ENCODE assay signal across 1 cellular context in the genomic region with DNA sequence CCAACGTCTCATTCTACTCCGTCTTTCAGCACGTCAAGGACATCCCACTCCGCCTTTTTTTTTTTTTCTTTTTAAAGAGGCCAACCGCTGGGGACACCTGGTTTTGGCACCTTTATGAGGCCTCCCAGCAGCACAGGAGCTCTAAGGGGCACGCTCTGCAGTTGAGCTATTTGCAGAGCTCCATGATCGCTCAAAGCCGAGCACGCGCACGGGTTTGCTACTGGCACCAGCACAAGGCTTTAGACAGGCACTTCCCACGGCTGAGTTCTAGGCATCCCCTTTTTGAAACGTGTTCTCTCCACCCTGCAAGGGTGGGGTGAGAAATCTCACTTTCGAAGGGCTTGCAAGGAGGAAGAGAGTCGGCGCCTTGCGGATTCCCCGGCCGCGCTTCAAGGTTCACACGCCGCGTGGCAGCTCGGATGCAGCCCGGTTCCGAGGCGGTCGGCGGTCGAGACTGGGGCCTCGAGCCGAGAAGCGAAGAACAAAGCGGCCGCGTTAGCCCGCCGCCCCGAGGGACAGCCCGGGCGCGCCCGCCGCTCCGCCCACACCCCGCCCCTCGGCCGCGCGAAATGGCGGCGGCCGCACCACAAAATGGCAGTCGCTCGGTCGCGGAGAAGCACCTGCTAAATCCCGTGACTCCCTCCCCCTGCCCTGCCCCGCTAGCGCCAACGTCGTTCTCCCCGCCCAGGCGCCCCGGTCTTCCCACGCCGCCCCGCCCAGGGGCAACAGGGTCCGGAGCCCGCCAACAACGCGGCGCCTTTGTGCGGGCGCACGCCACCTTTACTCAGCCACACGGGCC.
TF ChIP-seq lines count a peak whose summit lies in the region.

No MANE protein-coding gene starts in this region.

TF ChIP-seq in K562, 482 proteins besides CTCF, POLR2A, EP300 and RAD21 (continued from another document and continues in another):
- TF ChIP-seq, protein P1, sequence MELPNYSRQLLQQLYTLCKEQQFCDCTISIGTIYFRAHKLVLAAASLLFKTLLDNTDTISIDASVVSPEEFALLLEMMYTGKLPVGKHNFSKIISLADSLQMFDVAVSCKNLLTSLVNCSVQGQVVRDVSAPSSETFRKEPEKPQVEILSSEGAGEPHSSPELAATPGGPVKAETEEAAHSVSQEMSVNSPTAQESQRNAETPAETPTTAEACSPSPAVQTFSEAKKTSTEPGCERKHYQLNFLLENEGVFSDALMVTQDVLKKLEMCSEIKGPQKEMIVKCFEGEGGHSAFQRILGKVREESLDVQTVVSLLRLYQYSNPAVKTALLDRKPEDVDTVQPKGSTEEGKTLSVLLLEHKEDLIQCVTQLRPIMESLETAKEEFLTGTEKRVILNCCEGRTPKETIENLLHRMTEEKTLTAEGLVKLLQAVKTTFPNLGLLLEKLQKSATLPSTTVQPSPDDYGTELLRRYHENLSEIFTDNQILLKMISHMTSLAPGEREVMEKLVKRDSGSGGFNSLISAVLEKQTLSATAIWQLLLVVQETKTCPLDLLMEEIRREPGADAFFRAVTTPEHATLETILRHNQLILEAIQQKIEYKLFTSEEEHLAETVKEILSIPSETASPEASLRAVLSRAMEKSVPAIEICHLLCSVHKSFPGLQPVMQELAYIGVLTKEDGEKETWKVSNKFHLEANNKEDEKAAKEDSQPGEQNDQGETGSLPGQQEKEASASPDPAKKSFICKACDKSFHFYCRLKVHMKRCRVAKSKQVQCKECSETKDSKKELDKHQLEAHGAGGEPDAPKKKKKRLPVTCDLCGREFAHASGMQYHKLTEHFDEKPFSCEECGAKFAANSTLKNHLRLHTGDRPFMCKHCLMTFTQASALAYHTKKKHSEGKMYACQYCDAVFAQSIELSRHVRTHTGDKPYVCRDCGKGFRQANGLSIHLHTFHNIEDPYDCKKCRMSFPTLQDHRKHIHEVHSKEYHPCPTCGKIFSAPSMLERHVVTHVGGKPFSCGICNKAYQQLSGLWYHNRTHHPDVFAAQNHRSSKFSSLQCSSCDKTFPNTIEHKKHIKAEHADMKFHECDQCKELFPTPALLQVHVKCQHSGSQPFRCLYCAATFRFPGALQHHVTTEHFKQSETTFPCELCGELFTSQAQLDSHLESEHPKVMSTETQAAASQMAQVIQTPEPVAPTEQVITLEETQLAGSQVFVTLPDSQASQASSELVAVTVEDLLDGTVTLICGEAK (IDR thresholded peaks at IDR 0.05): no peak
- TF ChIP-seq, protein P1 (CRISPR knock-in tag; IDR thresholded peaks at IDR 0.05): no peak; the same call in 1 of the 2 replicates
- TF ChIP-seq, protein P2, sequence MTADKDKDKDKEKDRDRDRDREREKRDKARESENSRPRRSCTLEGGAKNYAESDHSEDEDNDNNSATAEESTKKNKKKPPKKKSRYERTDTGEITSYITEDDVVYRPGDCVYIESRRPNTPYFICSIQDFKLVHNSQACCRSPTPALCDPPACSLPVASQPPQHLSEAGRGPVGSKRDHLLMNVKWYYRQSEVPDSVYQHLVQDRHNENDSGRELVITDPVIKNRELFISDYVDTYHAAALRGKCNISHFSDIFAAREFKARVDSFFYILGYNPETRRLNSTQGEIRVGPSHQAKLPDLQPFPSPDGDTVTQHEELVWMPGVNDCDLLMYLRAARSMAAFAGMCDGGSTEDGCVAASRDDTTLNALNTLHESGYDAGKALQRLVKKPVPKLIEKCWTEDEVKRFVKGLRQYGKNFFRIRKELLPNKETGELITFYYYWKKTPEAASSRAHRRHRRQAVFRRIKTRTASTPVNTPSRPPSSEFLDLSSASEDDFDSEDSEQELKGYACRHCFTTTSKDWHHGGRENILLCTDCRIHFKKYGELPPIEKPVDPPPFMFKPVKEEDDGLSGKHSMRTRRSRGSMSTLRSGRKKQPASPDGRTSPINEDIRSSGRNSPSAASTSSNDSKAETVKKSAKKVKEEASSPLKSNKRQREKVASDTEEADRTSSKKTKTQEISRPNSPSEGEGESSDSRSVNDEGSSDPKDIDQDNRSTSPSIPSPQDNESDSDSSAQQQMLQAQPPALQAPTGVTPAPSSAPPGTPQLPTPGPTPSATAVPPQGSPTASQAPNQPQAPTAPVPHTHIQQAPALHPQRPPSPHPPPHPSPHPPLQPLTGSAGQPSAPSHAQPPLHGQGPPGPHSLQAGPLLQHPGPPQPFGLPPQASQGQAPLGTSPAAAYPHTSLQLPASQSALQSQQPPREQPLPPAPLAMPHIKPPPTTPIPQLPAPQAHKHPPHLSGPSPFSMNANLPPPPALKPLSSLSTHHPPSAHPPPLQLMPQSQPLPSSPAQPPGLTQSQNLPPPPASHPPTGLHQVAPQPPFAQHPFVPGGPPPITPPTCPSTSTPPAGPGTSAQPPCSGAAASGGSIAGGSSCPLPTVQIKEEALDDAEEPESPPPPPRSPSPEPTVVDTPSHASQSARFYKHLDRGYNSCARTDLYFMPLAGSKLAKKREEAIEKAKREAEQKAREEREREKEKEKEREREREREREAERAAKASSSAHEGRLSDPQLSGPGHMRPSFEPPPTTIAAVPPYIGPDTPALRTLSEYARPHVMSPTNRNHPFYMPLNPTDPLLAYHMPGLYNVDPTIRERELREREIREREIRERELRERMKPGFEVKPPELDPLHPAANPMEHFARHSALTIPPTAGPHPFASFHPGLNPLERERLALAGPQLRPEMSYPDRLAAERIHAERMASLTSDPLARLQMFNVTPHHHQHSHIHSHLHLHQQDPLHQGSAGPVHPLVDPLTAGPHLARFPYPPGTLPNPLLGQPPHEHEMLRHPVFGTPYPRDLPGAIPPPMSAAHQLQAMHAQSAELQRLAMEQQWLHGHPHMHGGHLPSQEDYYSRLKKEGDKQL (CRISPR knock-in tag; IDR thresholded peaks at IDR 0.05; ENCODE audit: borderline replicate concordance): peak; percentile 77; the same call in 1 of the 2 replicates
- TF ChIP-seq, protein P3, sequence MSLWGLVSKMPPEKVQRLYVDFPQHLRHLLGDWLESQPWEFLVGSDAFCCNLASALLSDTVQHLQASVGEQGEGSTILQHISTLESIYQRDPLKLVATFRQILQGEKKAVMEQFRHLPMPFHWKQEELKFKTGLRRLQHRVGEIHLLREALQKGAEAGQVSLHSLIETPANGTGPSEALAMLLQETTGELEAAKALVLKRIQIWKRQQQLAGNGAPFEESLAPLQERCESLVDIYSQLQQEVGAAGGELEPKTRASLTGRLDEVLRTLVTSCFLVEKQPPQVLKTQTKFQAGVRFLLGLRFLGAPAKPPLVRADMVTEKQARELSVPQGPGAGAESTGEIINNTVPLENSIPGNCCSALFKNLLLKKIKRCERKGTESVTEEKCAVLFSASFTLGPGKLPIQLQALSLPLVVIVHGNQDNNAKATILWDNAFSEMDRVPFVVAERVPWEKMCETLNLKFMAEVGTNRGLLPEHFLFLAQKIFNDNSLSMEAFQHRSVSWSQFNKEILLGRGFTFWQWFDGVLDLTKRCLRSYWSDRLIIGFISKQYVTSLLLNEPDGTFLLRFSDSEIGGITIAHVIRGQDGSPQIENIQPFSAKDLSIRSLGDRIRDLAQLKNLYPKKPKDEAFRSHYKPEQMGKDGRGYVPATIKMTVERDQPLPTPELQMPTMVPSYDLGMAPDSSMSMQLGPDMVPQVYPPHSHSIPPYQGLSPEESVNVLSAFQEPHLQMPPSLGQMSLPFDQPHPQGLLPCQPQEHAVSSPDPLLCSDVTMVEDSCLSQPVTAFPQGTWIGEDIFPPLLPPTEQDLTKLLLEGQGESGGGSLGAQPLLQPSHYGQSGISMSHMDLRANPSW (CRISPR knock-in tag; IDR thresholded peaks at IDR 0.05): 0 out of 2 replicates have a peak, but pooled peaks have one; percentile 53
- TF ChIP-seq RHOXF2B (CRISPR knock-in tag; conservative IDR thresholded peaks at IDR 0.05) (peak; percentile 84), KLF1 (tag; IDR thresholded peaks at IDR 0.05) (peak; percentile 75; the same call in 1 of the 2 replicates), MCM2 (IDR thresholded peaks at IDR 0.05; ENCODE audit: low read depth) (no peak), GTF2F1 (IDR thresholded peaks at IDR 0.05; ENCODE audit: low read depth, low read length) (peak; percentile 80), ZNF584 (CRISPR knock-in tag; IDR thresholded peaks at IDR 0.05; ENCODE audit: low read depth) (peak; percentile 85; the same call in 1 of the 2 replicates), GATAD2A (IDR thresholded peaks at IDR 0.05) (peak; percentile 90), KAT2B (IDR thresholded peaks at IDR 0.05; ENCODE audit: low read depth, low read length) (no peak), OTX1 (CRISPR knock-in tag; IDR thresholded peaks at IDR 0.05) (no peak; the same call in 1 of the 2 replicates), POLR2AphosphoS5 (IDR thresholded peaks at IDR 0.05; ENCODE audit: control insufficient read depth, insufficient read depth, low read depth, low read length) (peak; percentile 58; the same call in 1 of the 2 replicates), E2F3 (CRISPR knock-in tag; IDR thresholded peaks at IDR 0.05) (peak; percentile 89), ZNF384 (IDR thresholded peaks at IDR 0.05; ENCODE audit: low read depth, low read length) (peak; percentile 100), RUNX1 (IDR thresholded peaks at IDR 0.05; ENCODE audit: low read depth) (0 out of 2 replicates have a peak, but pooled peaks have one; percentile 16), NUFIP1 (IDR thresholded peaks at IDR 0.05; ENCODE audit: partially characterized antibody) (no peak), CEBPB (tag; IDR thresholded peaks at IDR 0.05) (0 out of 2 replicates have a peak, but pooled peaks have one; percentile 13), ZNF263 (CRISPR knock-in tag; IDR thresholded peaks at IDR 0.05; ENCODE audit: borderline replicate concordance) (peak; percentile 72; the same call in 1 of the 2 replicates), RBBP5 (IDR thresholded peaks at IDR 0.05; ENCODE audit: borderline replicate concordance, insufficient read depth, low read length, poor library complexity, severe bottlenecking) (peak; percentile 50), PTTG1 (tag; IDR thresholded peaks at IDR 0.05; ENCODE audit: low read depth) (no peak)
- TF ChIP-seq, protein P4, sequence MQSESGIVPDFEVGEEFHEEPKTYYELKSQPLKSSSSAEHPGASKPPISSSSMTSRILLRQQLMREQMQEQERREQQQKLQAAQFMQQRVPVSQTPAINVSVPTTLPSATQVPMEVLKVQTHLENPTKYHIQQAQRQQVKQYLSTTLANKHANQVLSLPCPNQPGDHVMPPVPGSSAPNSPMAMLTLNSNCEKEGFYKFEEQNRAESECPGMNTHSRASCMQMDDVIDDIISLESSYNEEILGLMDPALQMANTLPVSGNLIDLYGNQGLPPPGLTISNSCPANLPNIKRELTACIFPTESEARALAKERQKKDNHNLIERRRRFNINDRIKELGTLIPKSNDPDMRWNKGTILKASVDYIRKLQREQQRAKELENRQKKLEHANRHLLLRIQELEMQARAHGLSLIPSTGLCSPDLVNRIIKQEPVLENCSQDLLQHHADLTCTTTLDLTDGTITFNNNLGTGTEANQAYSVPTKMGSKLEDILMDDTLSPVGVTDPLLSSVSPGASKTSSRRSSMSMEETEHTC (IDR thresholded peaks at IDR 0.05): no peak
- TF ChIP-seq, protein P5, sequence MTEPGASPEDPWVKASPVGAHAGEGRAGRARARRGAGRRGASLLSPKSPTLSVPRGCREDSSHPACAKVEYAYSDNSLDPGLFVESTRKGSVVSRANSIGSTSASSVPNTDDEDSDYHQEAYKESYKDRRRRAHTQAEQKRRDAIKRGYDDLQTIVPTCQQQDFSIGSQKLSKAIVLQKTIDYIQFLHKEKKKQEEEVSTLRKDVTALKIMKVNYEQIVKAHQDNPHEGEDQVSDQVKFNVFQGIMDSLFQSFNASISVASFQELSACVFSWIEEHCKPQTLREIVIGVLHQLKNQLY (CRISPR knock-in tag; conservative IDR thresholded peaks at IDR 0.05): 0 out of 4 replicates have a peak, but pooled peaks of 1 of the 2 experiments have one; percentile 15
- TF ChIP-seq, protein P6, sequence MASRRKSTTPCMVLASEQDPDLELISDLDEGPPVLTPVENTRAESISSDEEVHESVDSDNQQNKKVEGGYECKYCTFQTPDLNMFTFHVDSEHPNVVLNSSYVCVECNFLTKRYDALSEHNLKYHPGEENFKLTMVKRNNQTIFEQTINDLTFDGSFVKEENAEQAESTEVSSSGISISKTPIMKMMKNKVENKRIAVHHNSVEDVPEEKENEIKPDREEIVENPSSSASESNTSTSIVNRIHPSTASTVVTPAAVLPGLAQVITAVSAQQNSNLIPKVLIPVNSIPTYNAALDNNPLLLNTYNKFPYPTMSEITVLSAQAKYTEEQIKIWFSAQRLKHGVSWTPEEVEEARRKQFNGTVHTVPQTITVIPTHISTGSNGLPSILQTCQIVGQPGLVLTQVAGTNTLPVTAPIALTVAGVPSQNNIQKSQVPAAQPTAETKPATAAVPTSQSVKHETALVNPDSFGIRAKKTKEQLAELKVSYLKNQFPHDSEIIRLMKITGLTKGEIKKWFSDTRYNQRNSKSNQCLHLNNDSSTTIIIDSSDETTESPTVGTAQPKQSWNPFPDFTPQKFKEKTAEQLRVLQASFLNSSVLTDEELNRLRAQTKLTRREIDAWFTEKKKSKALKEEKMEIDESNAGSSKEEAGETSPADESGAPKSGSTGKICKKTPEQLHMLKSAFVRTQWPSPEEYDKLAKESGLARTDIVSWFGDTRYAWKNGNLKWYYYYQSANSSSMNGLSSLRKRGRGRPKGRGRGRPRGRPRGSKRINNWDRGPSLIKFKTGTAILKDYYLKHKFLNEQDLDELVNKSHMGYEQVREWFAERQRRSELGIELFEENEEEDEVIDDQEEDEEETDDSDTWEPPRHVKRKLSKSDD (conservative IDR thresholded peaks at IDR 0.05; ENCODE audit: low read length): peak; percentile 99
- TF ChIP-seq, protein P7, sequence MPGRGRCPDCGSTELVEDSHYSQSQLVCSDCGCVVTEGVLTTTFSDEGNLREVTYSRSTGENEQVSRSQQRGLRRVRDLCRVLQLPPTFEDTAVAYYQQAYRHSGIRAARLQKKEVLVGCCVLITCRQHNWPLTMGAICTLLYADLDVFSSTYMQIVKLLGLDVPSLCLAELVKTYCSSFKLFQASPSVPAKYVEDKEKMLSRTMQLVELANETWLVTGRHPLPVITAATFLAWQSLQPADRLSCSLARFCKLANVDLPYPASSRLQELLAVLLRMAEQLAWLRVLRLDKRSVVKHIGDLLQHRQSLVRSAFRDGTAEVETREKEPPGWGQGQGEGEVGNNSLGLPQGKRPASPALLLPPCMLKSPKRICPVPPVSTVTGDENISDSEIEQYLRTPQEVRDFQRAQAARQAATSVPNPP (IDR thresholded peaks at IDR 0.05; ENCODE audit: borderline replicate concordance, insufficient read depth, insufficient read length): no peak
